In genomic region chr14:74882103-74882920, GRCh38 we compare ENCODE assay signal across 1 cellular context.
A peak's percentile ranks its signal among the peaks of the same experiment; 100 is the strongest.
TF ChIP-seq lines count a peak whose summit lies in the region.

No MANE protein-coding gene starts in this region.

TF ChIP-seq in HepG2, 621 proteins besides CTCF, POLR2A, EP300 and RAD21 (continued from another document and continues in another):
- TF ChIP-seq, protein P1, sequence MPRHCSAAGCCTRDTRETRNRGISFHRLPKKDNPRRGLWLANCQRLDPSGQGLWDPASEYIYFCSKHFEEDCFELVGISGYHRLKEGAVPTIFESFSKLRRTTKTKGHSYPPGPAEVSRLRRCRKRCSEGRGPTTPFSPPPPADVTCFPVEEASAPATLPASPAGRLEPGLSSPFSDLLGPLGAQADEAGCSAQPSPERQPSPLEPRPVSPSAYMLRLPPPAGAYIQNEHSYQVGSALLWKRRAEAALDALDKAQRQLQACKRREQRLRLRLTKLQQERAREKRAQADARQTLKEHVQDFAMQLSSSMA (CRISPR knock-in tag; IDR thresholded peaks at IDR 0.05) = no peak; the same call in 1 of the 2 replicates
- no peak for TF ChIP-seq ZFP1 (CRISPR knock-in tag; IDR thresholded peaks at IDR 0.05)
- TF ChIP-seq, protein P2, sequence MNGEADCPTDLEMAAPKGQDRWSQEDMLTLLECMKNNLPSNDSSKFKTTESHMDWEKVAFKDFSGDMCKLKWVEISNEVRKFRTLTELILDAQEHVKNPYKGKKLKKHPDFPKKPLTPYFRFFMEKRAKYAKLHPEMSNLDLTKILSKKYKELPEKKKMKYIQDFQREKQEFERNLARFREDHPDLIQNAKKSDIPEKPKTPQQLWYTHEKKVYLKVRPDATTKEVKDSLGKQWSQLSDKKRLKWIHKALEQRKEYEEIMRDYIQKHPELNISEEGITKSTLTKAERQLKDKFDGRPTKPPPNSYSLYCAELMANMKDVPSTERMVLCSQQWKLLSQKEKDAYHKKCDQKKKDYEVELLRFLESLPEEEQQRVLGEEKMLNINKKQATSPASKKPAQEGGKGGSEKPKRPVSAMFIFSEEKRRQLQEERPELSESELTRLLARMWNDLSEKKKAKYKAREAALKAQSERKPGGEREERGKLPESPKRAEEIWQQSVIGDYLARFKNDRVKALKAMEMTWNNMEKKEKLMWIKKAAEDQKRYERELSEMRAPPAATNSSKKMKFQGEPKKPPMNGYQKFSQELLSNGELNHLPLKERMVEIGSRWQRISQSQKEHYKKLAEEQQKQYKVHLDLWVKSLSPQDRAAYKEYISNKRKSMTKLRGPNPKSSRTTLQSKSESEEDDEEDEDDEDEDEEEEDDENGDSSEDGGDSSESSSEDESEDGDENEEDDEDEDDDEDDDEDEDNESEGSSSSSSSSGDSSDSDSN (CRISPR knock-in tag; IDR thresholded peaks at IDR 0.05) = no peak
- no peak for TF ChIP-seq RARG (CRISPR knock-in tag; IDR thresholded peaks at IDR 0.05; ENCODE audit: low read depth)
- TF ChIP-seq, protein P3, sequence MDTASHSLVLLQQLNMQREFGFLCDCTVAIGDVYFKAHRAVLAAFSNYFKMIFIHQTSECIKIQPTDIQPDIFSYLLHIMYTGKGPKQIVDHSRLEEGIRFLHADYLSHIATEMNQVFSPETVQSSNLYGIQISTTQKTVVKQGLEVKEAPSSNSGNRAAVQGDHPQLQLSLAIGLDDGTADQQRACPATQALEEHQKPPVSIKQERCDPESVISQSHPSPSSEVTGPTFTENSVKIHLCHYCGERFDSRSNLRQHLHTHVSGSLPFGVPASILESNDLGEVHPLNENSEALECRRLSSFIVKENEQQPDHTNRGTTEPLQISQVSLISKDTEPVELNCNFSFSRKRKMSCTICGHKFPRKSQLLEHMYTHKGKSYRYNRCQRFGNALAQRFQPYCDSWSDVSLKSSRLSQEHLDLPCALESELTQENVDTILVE (CRISPR knock-in tag; IDR thresholded peaks at IDR 0.05) = no peak
- TF ChIP-seq ZNF75D (CRISPR knock-in tag; IDR thresholded peaks at IDR 0.05; ENCODE audit: borderline replicate concordance) = no peak
- no peak for TF ChIP-seq IKZF4 (CRISPR knock-in tag; IDR thresholded peaks at IDR 0.05; ENCODE audit: borderline replicate concordance, low read depth, not compliant biosample characterization)
- TF ChIP-seq PCBP2 (optimal IDR thresholded peaks at IDR 0.05; ENCODE audit: low read depth, low read length, poor library complexity, severe bottlenecking) = no peak
- no peak for TF ChIP-seq ZNF253 (CRISPR knock-in tag; IDR thresholded peaks at IDR 0.05; ENCODE audit: borderline replicate concordance)
- TF ChIP-seq RFXANK (CRISPR knock-in tag; IDR thresholded peaks at IDR 0.05) = no peak
- no peak for TF ChIP-seq JUNB (CRISPR knock-in tag; IDR thresholded peaks at IDR 0.05; ENCODE audit: borderline replicate concordance)
- TF ChIP-seq ZNF891 (CRISPR knock-in tag; IDR thresholded peaks at IDR 0.05) = no peak
- TF ChIP-seq NR3C1 (CRISPR knock-in tag; IDR thresholded peaks at IDR 0.05) = no peak
- no peak for TF ChIP-seq HOXA5 (CRISPR knock-in tag; IDR thresholded peaks at IDR 0.05)
- TF ChIP-seq HNRNPH1 (optimal IDR thresholded peaks at IDR 0.05; ENCODE audit: low read depth, low read length) = no peak
- TF ChIP-seq MBNL3 (CRISPR knock-in tag; conservative IDR thresholded peaks at IDR 0.05) = no peak
- TF ChIP-seq GFI1 (CRISPR knock-in tag; IDR thresholded peaks at IDR 0.05; ENCODE audit: borderline replicate concordance) = no peak
- peak; percentile 66; the same call in 1 of the 2 replicates for TF ChIP-seq ZNF546 (CRISPR knock-in tag; conservative IDR thresholded peaks at IDR 0.05)
- TF ChIP-seq HES4 (CRISPR knock-in tag; IDR thresholded peaks at IDR 0.05; ENCODE audit: borderline replicate concordance) = no peak
- TF ChIP-seq MEF2D (CRISPR knock-in tag; IDR thresholded peaks at IDR 0.05) = no peak
- no peak for TF ChIP-seq ZBTB8A (CRISPR knock-in tag; IDR thresholded peaks at IDR 0.05; ENCODE audit: borderline replicate concordance, low read depth)
- TF ChIP-seq PAF1 (CRISPR knock-in tag; IDR thresholded peaks at IDR 0.05) = no peak
- peak; percentile 83 for TF ChIP-seq AGO2 (optimal IDR thresholded peaks at IDR 0.05; ENCODE audit: low read depth, low read length)
- no peak for TF ChIP-seq ZNF720 (CRISPR knock-in tag; IDR thresholded peaks at IDR 0.05)
- no peak for TF ChIP-seq THRA (CRISPR knock-in tag; IDR thresholded peaks at IDR 0.05; ENCODE audit: borderline replicate concordance)
- no peak for TF ChIP-seq ZNF652 (CRISPR knock-in tag; IDR thresholded peaks at IDR 0.05; ENCODE audit: borderline replicate concordance, low read depth)
- peak; percentile 31 for TF ChIP-seq RBFOX2 (IDR thresholded peaks at IDR 0.05; ENCODE audit: low read depth, low read length)
- no peak for TF ChIP-seq MTF2 (CRISPR knock-in tag; IDR thresholded peaks at IDR 0.05; ENCODE audit: borderline replicate concordance)
- no peak for TF ChIP-seq ZNF574 (CRISPR knock-in tag; IDR thresholded peaks at IDR 0.05)
- TF ChIP-seq NFE2 (CRISPR knock-in tag; IDR thresholded peaks at IDR 0.05) = no peak
- TF ChIP-seq ZNF282 (IDR thresholded peaks at IDR 0.05; ENCODE audit: partially characterized antibody) = no peak
- TF ChIP-seq ZNF343 (CRISPR knock-in tag; IDR thresholded peaks at IDR 0.05) = no peak
- TF ChIP-seq, protein P4, sequence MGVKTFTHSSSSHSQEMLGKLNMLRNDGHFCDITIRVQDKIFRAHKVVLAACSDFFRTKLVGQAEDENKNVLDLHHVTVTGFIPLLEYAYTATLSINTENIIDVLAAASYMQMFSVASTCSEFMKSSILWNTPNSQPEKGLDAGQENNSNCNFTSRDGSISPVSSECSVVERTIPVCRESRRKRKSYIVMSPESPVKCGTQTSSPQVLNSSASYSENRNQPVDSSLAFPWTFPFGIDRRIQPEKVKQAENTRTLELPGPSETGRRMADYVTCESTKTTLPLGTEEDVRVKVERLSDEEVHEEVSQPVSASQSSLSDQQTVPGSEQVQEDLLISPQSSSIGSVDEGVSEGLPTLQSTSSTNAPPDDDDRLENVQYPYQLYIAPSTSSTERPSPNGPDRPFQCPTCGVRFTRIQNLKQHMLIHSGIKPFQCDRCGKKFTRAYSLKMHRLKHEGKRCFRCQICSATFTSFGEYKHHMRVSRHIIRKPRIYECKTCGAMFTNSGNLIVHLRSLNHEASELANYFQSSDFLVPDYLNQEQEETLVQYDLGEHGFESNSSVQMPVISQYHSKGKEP (CRISPR knock-in tag; IDR thresholded peaks at IDR 0.05) = 0 out of 2 replicates have a peak, but pooled peaks have one; percentile 0
- TF ChIP-seq, protein P5, sequence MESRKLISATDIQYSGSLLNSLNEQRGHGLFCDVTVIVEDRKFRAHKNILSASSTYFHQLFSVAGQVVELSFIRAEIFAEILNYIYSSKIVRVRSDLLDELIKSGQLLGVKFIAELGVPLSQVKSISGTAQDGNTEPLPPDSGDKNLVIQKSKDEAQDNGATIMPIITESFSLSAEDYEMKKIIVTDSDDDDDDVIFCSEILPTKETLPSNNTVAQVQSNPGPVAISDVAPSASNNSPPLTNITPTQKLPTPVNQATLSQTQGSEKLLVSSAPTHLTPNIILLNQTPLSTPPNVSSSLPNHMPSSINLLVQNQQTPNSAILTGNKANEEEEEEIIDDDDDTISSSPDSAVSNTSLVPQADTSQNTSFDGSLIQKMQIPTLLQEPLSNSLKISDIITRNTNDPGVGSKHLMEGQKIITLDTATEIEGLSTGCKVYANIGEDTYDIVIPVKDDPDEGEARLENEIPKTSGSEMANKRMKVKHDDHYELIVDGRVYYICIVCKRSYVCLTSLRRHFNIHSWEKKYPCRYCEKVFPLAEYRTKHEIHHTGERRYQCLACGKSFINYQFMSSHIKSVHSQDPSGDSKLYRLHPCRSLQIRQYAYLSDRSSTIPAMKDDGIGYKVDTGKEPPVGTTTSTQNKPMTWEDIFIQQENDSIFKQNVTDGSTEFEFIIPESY (CRISPR knock-in tag; IDR thresholded peaks at IDR 0.05) = no peak
- no peak for TF ChIP-seq ATF1 (CRISPR knock-in tag; IDR thresholded peaks at IDR 0.05)
- TF ChIP-seq RXRB (CRISPR knock-in tag; IDR thresholded peaks at IDR 0.05; ENCODE audit: borderline replicate concordance) = no peak
- no peak for TF ChIP-seq ATF4 (CRISPR knock-in tag; IDR thresholded peaks at IDR 0.05)
- no peak for TF ChIP-seq ZNF850 (CRISPR knock-in tag; conservative IDR thresholded peaks at IDR 0.05)
- no peak for TF ChIP-seq ZNF354B (CRISPR knock-in tag; IDR thresholded peaks at IDR 0.05)
- no peak; the same call in 1 of the 2 replicates for TF ChIP-seq HNRNPUL1 (IDR thresholded peaks at IDR 0.05; ENCODE audit: low read depth, low read length)
- TF ChIP-seq ISL2 (CRISPR knock-in tag; IDR thresholded peaks at IDR 0.05) = no peak
- TF ChIP-seq SMYD3 (CRISPR knock-in tag; IDR thresholded peaks at IDR 0.05) = 0 out of 2 replicates have a peak, but pooled peaks have one; percentile 45
- TF ChIP-seq ZNF33B (CRISPR knock-in tag; IDR thresholded peaks at IDR 0.05) = no peak
- TF ChIP-seq ZNF569 (CRISPR knock-in tag; IDR thresholded peaks at IDR 0.05; ENCODE audit: borderline replicate concordance) = no peak
- no peak for TF ChIP-seq DPF2 (CRISPR knock-in tag; IDR thresholded peaks at IDR 0.05; ENCODE audit: borderline replicate concordance, low read depth)
- no peak for TF ChIP-seq ZNF557 (CRISPR knock-in tag; IDR thresholded peaks at IDR 0.05)
- no peak for TF ChIP-seq ZFAT (CRISPR knock-in tag; conservative IDR thresholded peaks at IDR 0.05)
- TF ChIP-seq, protein P6, sequence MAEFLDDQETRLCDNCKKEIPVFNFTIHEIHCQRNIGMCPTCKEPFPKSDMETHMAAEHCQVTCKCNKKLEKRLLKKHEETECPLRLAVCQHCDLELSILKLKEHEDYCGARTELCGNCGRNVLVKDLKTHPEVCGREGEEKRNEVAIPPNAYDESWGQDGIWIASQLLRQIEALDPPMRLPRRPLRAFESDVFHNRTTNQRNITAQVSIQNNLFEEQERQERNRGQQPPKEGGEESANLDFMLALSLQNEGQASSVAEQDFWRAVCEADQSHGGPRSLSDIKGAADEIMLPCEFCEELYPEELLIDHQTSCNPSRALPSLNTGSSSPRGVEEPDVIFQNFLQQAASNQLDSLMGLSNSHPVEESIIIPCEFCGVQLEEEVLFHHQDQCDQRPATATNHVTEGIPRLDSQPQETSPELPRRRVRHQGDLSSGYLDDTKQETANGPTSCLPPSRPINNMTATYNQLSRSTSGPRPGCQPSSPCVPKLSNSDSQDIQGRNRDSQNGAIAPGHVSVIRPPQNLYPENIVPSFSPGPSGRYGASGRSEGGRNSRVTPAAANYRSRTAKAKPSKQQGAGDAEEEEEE (CRISPR knock-in tag; IDR thresholded peaks at IDR 0.05; ENCODE audit: borderline replicate concordance) = no peak
- no peak for TF ChIP-seq ZNF552 (CRISPR knock-in tag; IDR thresholded peaks at IDR 0.05; ENCODE audit: borderline replicate concordance)
- TF ChIP-seq ZHX1 (CRISPR knock-in tag; IDR thresholded peaks at IDR 0.05; ENCODE audit: low read depth) = no peak
- no peak for TF ChIP-seq KLF11 (CRISPR knock-in tag; IDR thresholded peaks at IDR 0.05)
- TF ChIP-seq SMAD9 (CRISPR knock-in tag; IDR thresholded peaks at IDR 0.05) = no peak
- no peak for TF ChIP-seq ZBTB20 (CRISPR knock-in tag; IDR thresholded peaks at IDR 0.05; ENCODE audit: borderline replicate concordance, low read depth)
- no peak for TF ChIP-seq MATR3 (CRISPR knock-in tag; IDR thresholded peaks at IDR 0.05)
- no peak for TF ChIP-seq ZNF7 (CRISPR knock-in tag; IDR thresholded peaks at IDR 0.05)
